17 cellular contexts compared by ENCODE assay signal in the genomic region with DNA sequence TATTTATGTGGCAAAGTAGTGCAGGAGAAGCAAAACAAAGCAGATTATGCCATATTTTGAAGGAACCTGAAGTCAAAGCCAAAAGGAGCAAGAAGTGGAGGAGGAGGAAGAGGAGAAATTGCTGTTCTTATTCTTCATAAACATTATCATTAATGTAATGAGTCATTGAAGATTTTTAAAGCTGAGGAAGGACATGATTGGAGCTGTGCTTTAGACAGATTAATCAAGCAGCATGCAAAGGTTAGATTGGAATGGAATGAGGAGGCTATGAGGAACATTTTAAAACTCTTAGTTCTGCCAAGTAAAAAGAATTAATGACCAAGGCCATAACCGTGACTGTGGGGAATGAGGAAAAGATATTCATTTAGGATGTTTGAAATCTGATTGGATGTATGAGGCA.
"Had no signal": no experiment of that assay in that cellular context is flagged by ENCODE, and none has a peak within 500 bp of the region (broad histone marks: within the 10 kb centered on the region; RNA-seq: fewer than 3 reads in every experiment).

No MANE protein-coding gene starts in this region.

- ATAC-seq: activated CD4-positive, CD25-positive, alpha-beta regulatory T cell treated with anti-CD3 and anti-CD28 coated beads, Interleukin-2, amount 50 U/mL, for 24 hours; activated naive CD8-positive, alpha-beta T cell treated with anti-CD3 and anti-CD28 coated beads, Interleukin-2, amount 50 U/mL, for 24 hours had no signal

- DNase-seq: activated CD4-positive, alpha-beta T cell treated with anti-CD3 and anti-CD28 coated beads, Interleukin-2, amount 10 ng/mL, durations not matched to agents 7 days and 5 days; activated CD8-positive, alpha-beta memory T cell treated with anti-CD3 and anti-CD28 coated beads for 24 hours; activated CD8-positive, alpha-beta memory T cell treated with anti-CD3 and anti-CD28 coated beads, Interleukin-2, amount 50 U/mL, for 48 hours; activated effector memory CD4-positive, alpha-beta T cell treated with Interleukin-2 at 50 U/mL for 16 hours; activated naive CD4-positive, alpha-beta T cell treated with anti-CD3 and anti-CD28 coated beads, Interleukin-2, amount 10 ng/mL, durations not matched to agents 7 days and 5 days; activated naive CD8-positive, alpha-beta T cell treated with anti-CD3 and anti-CD28 coated beads, Interleukin-2, amount 50 U/mL, for 24 hours; activated T-cell treated with anti-CD3 and anti-CD28 coated beads, Interleukin-2, amount 50 U/mL, for 48 hours; hypothalamus; left ventricle myocardium inferior; naive B cell; stimulated activated CD4-positive, alpha-beta T cell treated with anti-CD3 and anti-CD28 coated beads, Interleukin-2, amount 100 ng/mL, for 24 hours; stimulated activated naive CD4-positive, alpha-beta T cell treated with Interleukin-2 at 50 U/mL for 16 hours; substantia nigra had no signal

- H3K27ac ChIP-seq: left ventricle myocardium inferior, right atrium auricular region, tibial nerve had no signal

- H3K9me3 ChIP-seq: left ventricle myocardium inferior, right atrium auricular region, tibial nerve had no signal

- H3K27me3 ChIP-seq: right atrium auricular region, tibial nerve had no signal

- H3K4me3 ChIP-seq: left ventricle myocardium inferior, right atrium auricular region, tibial nerve had no signal

- FAIRE-seq: urothelium cell line had no signal

- H3K4me1 ChIP-seq: left ventricle myocardium inferior, right atrium auricular region, tibial nerve had no signal
